8 cellular contexts compared by ENCODE assay signal in the genomic region with DNA sequence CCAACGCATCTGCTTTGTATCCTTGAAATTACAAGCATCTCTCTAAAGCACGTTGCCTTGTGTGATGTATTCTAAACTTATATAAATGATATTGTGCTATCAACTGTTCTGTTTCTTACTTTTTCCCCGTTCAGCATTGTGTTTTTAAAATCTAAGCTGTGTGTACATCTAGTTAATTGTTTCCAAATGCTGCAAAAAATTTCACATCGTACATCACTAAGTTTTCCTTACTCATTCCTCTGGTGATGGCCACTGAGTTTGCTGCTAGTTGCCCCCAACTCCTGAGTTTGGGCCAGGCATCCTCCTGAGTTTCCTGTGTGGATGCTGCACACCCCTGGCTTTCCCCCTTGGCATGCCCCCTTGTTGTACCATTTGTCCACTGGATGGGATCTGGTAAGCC.
"Had no signal": no experiment of that assay in that cellular context is flagged by ENCODE, and none has a peak within 500 bp of the region (broad histone marks: within the 10 kb centered on the region; RNA-seq: fewer than 3 reads in every experiment).

No MANE protein-coding gene starts in this region.

- H3K27ac ChIP-seq: GM23248 had no signal

- H3K27ac Mint-ChIP-seq: GM23338, H9, HFFc6 had no signal

- H3K4me3 Mint-ChIP-seq: GM23338, H9, HFFc6 had no signal

- DNase-seq: GM23248, GOT3, H7, H9, HCEC 1CT, HFFc6 had no signal

- H3K9me3 Mint-ChIP-seq: H9 had no signal

- H3K4me3 ChIP-seq: GM23248, GM23338, HAP-1 had no signal
